ENCODE assay signal across 19 cellular contexts in genomic region chr7:8130663-8131062, GRCh38.
A peak's percentile ranks its signal among the peaks of the same experiment; 100 is the strongest.
DNase-seq lines count a peak whose midpoint lies in the region; ATAC-seq, FAIRE-seq and TF ChIP-seq lines count a peak whose summit lies in the region.
"Had no signal": no experiment of that assay in that cellular context is flagged by ENCODE, and none has a peak within 500 bp of the region (broad histone marks: within the 10 kb centered on the region; RNA-seq: fewer than 3 reads in every experiment).

No MANE protein-coding gene starts in this region.

- POLR2A ChIA-PET in endothelial cell of umbilical vein (lab: Charles Lee) = no interaction called here

- H3K4me3 Mint-ChIP-seq in T-helper 1 cell treated with Interleukin-12 subunit alpha and Interleukin-12 subunit beta and Interleukin-4 antibody, amounts not matched to agents 30 μg/mL and 1 μg/mL, for 36 hours = no peak overlapping the region
- no peak overlapping the region for H3K4me3 Mint-ChIP-seq in T-helper 17 cell
- H3K4me3 Mint-ChIP-seq in activated T-helper 2 cell treated with anti-CD3 and anti-CD28 coated beads, Interferon-gamma antibody, Interleukin-2, Interleukin-4, amounts not matched to agents 10 μg/mL and 5 μg/mL and 100 μg/mL, durations not matched to agents 14 hours and 24 hours and 36 hours (ENCODE audit: low read depth) = no peak overlapping the region

- H2AFZ ChIP-seq in DND-41 (ENCODE audit: low read depth, low read length) = no peak overlapping the region
- H2AFZ ChIP-seq in endothelial cell of umbilical vein (ENCODE audit: low read depth, low read length) = no peak overlapping the region
- no peak overlapping the region for H2AFZ ChIP-seq in osteoblast (ENCODE audit: low read length)

- DNase-seq in T-helper 1 cell (no peak), DND-41 (no peak), T-helper 17 cell (no peak), endothelial cell of umbilical vein (ENCODE audit: low read depth, low spot score) (no peak), KBM-7 (no peak), osteoblast (ENCODE audit: insufficient read length, low spot score, missing footprints) (no peak)
- DNase-seq in activated T-helper 2 cell treated with anti-CD3 and anti-CD28 coated beads, Interferon-gamma antibody, Interleukin-2, Interleukin-4, amounts not matched to agents 10 μg/mL and 5 μg/mL and 100 μg/mL, durations not matched to agents 14 hours and 24 hours and 36 hours (ENCODE audit: low spot score) = no peak
- DNase-seq: C1 segment of cervical spinal cord, DMS79, H7, Kasumi-1, NCI-H1417, NCI-H1930, NCI-H2171, NCI-H774 had no signal

- no peak for ATAC-seq in DND-41 (ENCODE audit: insufficient read depth, low read depth)
- ATAC-seq in T-helper 17 cell = no peak
- ATAC-seq: Right ventricle myocardium inferior had no signal

- H3K9me1 ChIP-seq in endothelial cell of umbilical vein (replicated peaks; ENCODE audit: control insufficient read depth, extremely low read depth, insufficient read depth, low read length) = no peaks in the 10 kb centered on the region

- CTCF ChIA-PET in endothelial cell of umbilical vein (lab: Charles Lee) = no interaction called here

- intact Hi-C loops in endothelial cell of umbilical vein (cut with micrococcal nuclease) = no loop called here
- intact Hi-C loops in activated T-helper 2 cell treated with anti-CD3 and anti-CD28 coated beads, Interferon-gamma antibody, Interleukin-2, Interleukin-4, amounts not matched to agents 10 μg/mL and 5 μg/mL and 100 μg/mL, durations not matched to agents 14 hours and 24 hours and 36 hours (cut with micrococcal nuclease) = loop anchor here (5.0 kb wide), 2 partner anchors 458 to 873 kb away; no protein-coding TSS in a partner anchor

- in situ Hi-C loops in KBM-7 (cut with MboI; ENCODE audit: low pct_unique_long_range_greater_than_20kb, low sequenced_read_pairs) = no loop called here

- H3K4me3 ChIP-seq in DND-41 (ENCODE audit: low read depth in 1 of 2, low read length in 2 of 2) (no peak overlapping the region), endothelial cell of umbilical vein (replicated peaks in 1 of 3; ENCODE audit: insufficient read depth in 1 of 3, low read depth in 1 of 3, low read length in 3 of 3) (no peak overlapping the region), osteoblast (ENCODE audit: insufficient read depth, low read length) (no peak overlapping the region)

- H3K9me3 Mint-ChIP-seq in T-helper 1 cell treated with Interleukin-12 subunit alpha and Interleukin-12 subunit beta and Interleukin-4 antibody, amounts not matched to agents 30 μg/mL and 1 μg/mL, for 36 hours = no peaks in the 10 kb centered on the region
- H3K9me3 Mint-ChIP-seq in activated T-helper 2 cell treated with anti-CD3 and anti-CD28 coated beads, Interferon-gamma antibody, Interleukin-2, Interleukin-4, amounts not matched to agents 10 μg/mL and 5 μg/mL and 100 μg/mL, durations not matched to agents 14 hours and 24 hours and 36 hours = no peaks in the 10 kb centered on the region

- H3K36me3 Mint-ChIP-seq in T-helper 1 cell treated with Interleukin-12 subunit alpha and Interleukin-12 subunit beta and Interleukin-4 antibody, amounts not matched to agents 30 μg/mL and 1 μg/mL, for 36 hours (ENCODE audit: low read depth) = peaks cover 6% of the 10 kb centered on the region
- no peaks in the 10 kb centered on the region for H3K36me3 Mint-ChIP-seq in T-helper 17 cell (ENCODE audit: low read depth)
- peaks cover 6% of the 10 kb centered on the region for H3K36me3 Mint-ChIP-seq in activated T-helper 2 cell treated with anti-CD3 and anti-CD28 coated beads, Interferon-gamma antibody, Interleukin-2, Interleukin-4, amounts not matched to agents 10 μg/mL and 5 μg/mL and 100 μg/mL, durations not matched to agents 14 hours and 24 hours and 36 hours (ENCODE audit: low read depth)

- no peaks in the 10 kb centered on the region for H3K79me2 ChIP-seq in DND-41 (ENCODE audit: insufficient read depth, low read length)
- no peaks in the 10 kb centered on the region for H3K79me2 ChIP-seq in endothelial cell of umbilical vein (ENCODE audit: control insufficient read depth, insufficient read depth, low read length)
- H3K79me2 ChIP-seq in osteoblast (ENCODE audit: insufficient read depth, low read length) = no peaks in the 10 kb centered on the region

- TF ChIP-seq CTCF in DND-41 (IDR thresholded peaks at IDR 0.05; ENCODE audit: borderline replicate concordance, extremely low read depth, low read length, poor library complexity, severe bottlenecking) (no peak), endothelial cell of umbilical vein (IDR thresholded peaks at IDR 0.05; ENCODE audit: extremely low read depth in 1 of 2, insufficient read depth in 1 of 2, low read depth in 1 of 2, low read length in 2 of 2) (no peak), osteoblast (IDR thresholded peaks at IDR 0.05; ENCODE audit: extremely low read depth, low read depth, low read length) (no peak)

- peak; percentile 59 for FAIRE-seq in endothelial cell of umbilical vein (lab: Jason Lieb, UNC)
- FAIRE-seq: G401.6 had no signal

- no peak overlapping the region for H3K4me2 ChIP-seq in DND-41 (ENCODE audit: insufficient read depth, low read length)
- H3K4me2 ChIP-seq in endothelial cell of umbilical vein (ENCODE audit: insufficient read depth, low read length) = no peak overlapping the region
- no peak overlapping the region for H3K4me2 ChIP-seq in osteoblast (ENCODE audit: insufficient read depth, low read length)

- H3K4me1 ChIP-seq in DND-41 (ENCODE audit: insufficient read depth, low read length) = peaks cover 47% of the 10 kb centered on the region
- no peaks in the 10 kb centered on the region for H3K4me1 ChIP-seq in endothelial cell of umbilical vein (ENCODE audit: control insufficient read depth, extremely low read depth, insufficient read depth, low read length)
- peaks cover 4% of the 10 kb centered on the region for H3K4me1 ChIP-seq in osteoblast (ENCODE audit: insufficient read depth, low read length)

- dilution Hi-C loops in endothelial cell of umbilical vein (cut with MboI; ENCODE audit: extremely low pct_ligation_motif_present, low sequenced_read_pairs) = no loop called here

- H3K27me3 ChIP-seq in DND-41 (ENCODE audit: insufficient read depth, low read length, poor library complexity) (no peaks in the 10 kb centered on the region), endothelial cell of umbilical vein (ENCODE audit: control insufficient read depth in 2 of 2, insufficient read depth in 2 of 2, low read length in 2 of 2) (no peaks in the 10 kb centered on the region), osteoblast (ENCODE audit: insufficient read depth, low read length) (no peaks in the 10 kb centered on the region)

- H3K36me3 ChIP-seq in DND-41 (ENCODE audit: insufficient read depth, low read length) = no peaks in the 10 kb centered on the region
- H3K36me3 ChIP-seq in endothelial cell of umbilical vein (ENCODE audit: control insufficient read depth in 2 of 2, extremely low read depth in 1 of 2, insufficient read depth in 2 of 2, low read length in 2 of 2) = peaks cover 0 to 2% of the 10 kb centered on the region in 2 experiments
- H3K36me3 ChIP-seq in osteoblast (ENCODE audit: insufficient read depth, low read length) = no peaks in the 10 kb centered on the region

- H3K27me3 Mint-ChIP-seq in T-helper 1 cell treated with Interleukin-12 subunit alpha and Interleukin-12 subunit beta and Interleukin-4 antibody, amounts not matched to agents 30 μg/mL and 1 μg/mL, for 36 hours (ENCODE audit: low read depth) = no peaks in the 10 kb centered on the region
- no peaks in the 10 kb centered on the region for H3K27me3 Mint-ChIP-seq in T-helper 17 cell
- H3K27me3 Mint-ChIP-seq in activated T-helper 2 cell treated with anti-CD3 and anti-CD28 coated beads, Interferon-gamma antibody, Interleukin-2, Interleukin-4, amounts not matched to agents 10 μg/mL and 5 μg/mL and 100 μg/mL, durations not matched to agents 14 hours and 24 hours and 36 hours (ENCODE audit: low read depth) = no peaks in the 10 kb centered on the region

- H3K27ac Mint-ChIP-seq in T-helper 1 cell treated with Interleukin-12 subunit alpha and Interleukin-12 subunit beta and Interleukin-4 antibody, amounts not matched to agents 30 μg/mL and 1 μg/mL, for 36 hours = peak overlapping the region; percentile 50
- H3K27ac Mint-ChIP-seq in T-helper 17 cell = peak overlapping the region; percentile 97
- no peak overlapping the region for H3K27ac Mint-ChIP-seq in activated T-helper 2 cell treated with anti-CD3 and anti-CD28 coated beads, Interferon-gamma antibody, Interleukin-2, Interleukin-4, amounts not matched to agents 10 μg/mL and 5 μg/mL and 100 μg/mL, durations not matched to agents 14 hours and 24 hours and 36 hours

- no peaks in the 10 kb centered on the region for H3K9me3 ChIP-seq in DND-41 (ENCODE audit: insufficient read depth, low read length, severe bottlenecking)
- H3K9me3 ChIP-seq in T-helper 17 cell (ENCODE audit: control insufficient read depth, low read length, poor library complexity, severe bottlenecking) = no peaks in the 10 kb centered on the region
- no peaks in the 10 kb centered on the region for H3K9me3 ChIP-seq in endothelial cell of umbilical vein (replicated peaks; ENCODE audit: control insufficient read depth, insufficient read depth, low read length)
- H3K9me3 ChIP-seq in osteoblast (ENCODE audit: low read depth, low read length) = no peaks in the 10 kb centered on the region

- no peak overlapping the region for H3K9ac ChIP-seq in DND-41 (ENCODE audit: low read depth, low read length)
- H3K9ac ChIP-seq in endothelial cell of umbilical vein (replicated peaks; ENCODE audit: extremely low read depth, insufficient read depth, low read length) = no peak overlapping the region

- H4K20me1 ChIP-seq in DND-41 (ENCODE audit: insufficient read depth, low read length) (no peaks in the 10 kb centered on the region), endothelial cell of umbilical vein (replicated peaks; ENCODE audit: control insufficient read depth, extremely low read depth, insufficient read depth, low read length) (no peaks in the 10 kb centered on the region), osteoblast (ENCODE audit: insufficient read depth, low read length) (no peaks in the 10 kb centered on the region)

- 0 out of 2 replicates have a peak overlapping the region, but pooled peaks have one; percentile 19 for H3K27ac ChIP-seq in DND-41 (ENCODE audit: low read length)
- no peak overlapping the region for H3K27ac ChIP-seq in endothelial cell of umbilical vein (ENCODE audit: insufficient read depth, low read depth, low read length)
- H3K27ac ChIP-seq in osteoblast (ENCODE audit: low read depth, low read length) = no peak overlapping the region
- H3K27ac ChIP-seq: 22Rv1 had no signal

- peaks cover 78% of the 10 kb centered on the region for H3K4me1 Mint-ChIP-seq in T-helper 1 cell treated with Interleukin-12 subunit alpha and Interleukin-12 subunit beta and Interleukin-4 antibody, amounts not matched to agents 30 μg/mL and 1 μg/mL, for 36 hours (ENCODE audit: low read depth)
- H3K4me1 Mint-ChIP-seq in T-helper 17 cell = peaks cover 71% of the 10 kb centered on the region
- peaks cover 88% of the 10 kb centered on the region for H3K4me1 Mint-ChIP-seq in activated T-helper 2 cell treated with anti-CD3 and anti-CD28 coated beads, Interferon-gamma antibody, Interleukin-2, Interleukin-4, amounts not matched to agents 10 μg/mL and 5 μg/mL and 100 μg/mL, durations not matched to agents 14 hours and 24 hours and 36 hours (ENCODE audit: low read depth)

- TF ChIP-seq POLR2A in endothelial cell of umbilical vein (IDR thresholded peaks at IDR 0.05; ENCODE audit: low read depth, low read length) = no peak

- no TSS peak for BruUV-seq in endothelial cell of umbilical vein (replicated peaks; lab: Mats Ljungman, UMichigan)
